ENCODE assay signal across 8 cellular contexts in genomic region chr3:49017978-49018706, GRCh38. TPM values are rescaled to one million over a fixed set of nuclear protein-coding genes. Genes with fewer than 3 reads are reported as not detected.
DNase-seq lines count a peak whose midpoint lies in the region; ATAC-seq and TF ChIP-seq lines count a peak whose summit lies in the region.

Gene DALRD3, minus strand, starts transcription at chr3:49018580. Its CDS starts 16 bp downstream, at chr3:49018564.

- peak within 1 kb of the TSS; percentile 68 for H3K4me3 ChIP-seq in Jurkat, Clone E6-1 (ENCODE audit: low read length)
- peak within 1 kb of the TSS; percentile 78 for H3K4me3 ChIP-seq in SJSA1
- peak within 1 kb of the TSS; percentile 54 to 93 (median 82) for H3K4me3 ChIP-seq in transverse colon

- H3K9me3 Mint-ChIP-seq in nephron = no peaks in the 10 kb centered on the region

- no peak for TF ChIP-seq EP300 in transverse colon (IDR thresholded peaks at IDR 0.05; ENCODE audit: low read depth)

- peaks cover 17% of the 10 kb centered on the region for H3K36me3 Mint-ChIP-seq in nephron (ENCODE audit: low read depth)

- intact Hi-C loops in transverse colon (cut with DNase I; ENCODE audit: low total_unique reads) = loop anchor here (2.0 kb wide), 1 partner anchor 77 kb away; the partner anchor contains the start of gene QRICH1

- H3K27ac Mint-ChIP-seq in nephron = peak within 1 kb of the TSS; percentile 55 to 80 (median 64)

- H3K4me1 ChIP-seq in SJSA1 (replicated peaks) = peaks cover 36% of the 10 kb centered on the region
- H3K4me1 ChIP-seq in foreskin keratinocyte = peaks cover 5% of the 10 kb centered on the region
- H3K4me1 ChIP-seq in transverse colon = peaks cover 17 to 45% (median 33%) of the 10 kb centered on the region in 4 donors

- peak; percentile 73 for TF ChIP-seq POLR2A in transverse colon (IDR thresholded peaks at IDR 0.05)

- ATAC-seq in foreskin keratinocyte (peak; percentile 17), GM21423 (IDR thresholded peaks at IDR 0.05; ENCODE audit: unreplicated experiment) (no peak)

- H3K4me1 Mint-ChIP-seq in nephron = peaks cover 13% of the 10 kb centered on the region

- in situ Hi-C loops in transverse colon (cut with MboI; ENCODE audit: low pct_ligation_motif_present in 1 of 4, low pct_unique_long_range_greater_than_20kb in 1 of 4, low sequenced_read_pairs in 3 of 4) = no loop called here

- H3K27me3 ChIP-seq in SJSA1 (replicated peaks) = no peaks in the 10 kb centered on the region
- no peaks in the 10 kb centered on the region for H3K27me3 ChIP-seq in foreskin keratinocyte
- H3K27me3 ChIP-seq in transverse colon = no peaks in the 10 kb centered on the region

- H3K9me3 ChIP-seq in SJSA1 (replicated peaks) (no peaks in the 10 kb centered on the region), transverse colon (no peaks in the 10 kb centered on the region)

- peak within 1 kb of the TSS; percentile 96 to 98 (median 98) for H3K4me3 Mint-ChIP-seq in nephron

- peaks cover 3% of the 10 kb centered on the region for H3K27me3 Mint-ChIP-seq in nephron (ENCODE audit: low read depth)

- WGBS in transverse colon (ENCODE audit: low coverage in 1 of 2), 2 donors = 1% methylated on average over 52 of the region's 85 CpGs; no CpG with 5 or more reads in 1 of the 2 donors

- H3K27ac ChIP-seq in SJSA1 = peak within 1 kb of the TSS; percentile 71
- H3K27ac ChIP-seq in foreskin keratinocyte = peak within 1 kb of the TSS; percentile 15
- peak within 1 kb of the TSS; percentile 99 to 100 (median 100) for H3K27ac ChIP-seq in transverse colon

- H3K36me3 ChIP-seq in SJSA1 (peaks cover 62% of the 10 kb centered on the region), transverse colon (peaks cover 0 to 12% (median 5%) of the 10 kb centered on the region in 4 donors)

- DNase-seq in D341Med (ENCODE audit: low spot score) (peak; percentile 77), SJSA1 (ENCODE audit: low read depth in 1 of 2, low spot score in 2 of 2) (peak; percentile 58 to 68), foreskin keratinocyte (peak in 1 of 2 donors; percentile 64), transverse colon (peak; percentile 73)
- DNase-seq in Jurkat, Clone E6-1 (ENCODE audit: low read depth, low spot score) = peak; percentile 62
- DNase-seq in activated naive CD4-positive, alpha-beta T cell treated with Interleukin-2 at 50 U/mL for 16 hours = peak; percentile 66

- TF ChIP-seq CTCF in foreskin keratinocyte (conservative IDR thresholded peaks at IDR 0.05) (no peak), nephron (IDR thresholded peaks at IDR 0.05; ENCODE audit: unreplicated experiment in 3 of 3) (no peak), transverse colon (IDR thresholded peaks at IDR 0.05) (no peak)

RNA-seq across cellular contexts. Expression of gene DALRD3, which starts in this region (rescaled TPM):
- 76.5 TPM for polyA plus RNA-seq in Jurkat, Clone E6-1 (2012; ENCODE audit: insufficient read depth, insufficient read length)
- total RNA-seq in SJSA1 (2014; rRNA removed; shearing (Covaris generic)) = 22.6 and 27.2 TPM in 2 replicates
- total RNA-seq in foreskin keratinocyte (32.3 and 33.1 TPM in 2 replicates), transverse colon (100 to 1,000 TPM in 1 of 4 donors, 10 to 100 TPM in 3; 30.4 to 136 (median 42.0) TPM)
- polyA plus RNA-seq in foreskin keratinocyte = 34.3 and 35.0 TPM in 2 replicates

Comparison
In these comparisons a context has a peak if more than half of its experiments do, and no peak if none do; other contexts are left out.
1. H3K27ac ChIP-seq: peak in every context shown above with its lines; median percentile 100 in transverse colon; 71 in SJSA1; 15 in foreskin keratinocyte.